34 cellular contexts compared by ENCODE assay signal in genomic region chr5:131899686-131900085, GRCh38. TPM values are rescaled to one million over a fixed set of nuclear protein-coding genes. Genes with fewer than 3 reads are reported as not detected.
DNase-seq lines count a peak whose midpoint lies in the region; ATAC-seq and TF ChIP-seq lines count a peak whose summit lies in the region.
"Had no signal": no experiment of that assay in that cellular context is flagged by ENCODE, and none has a peak within 500 bp of the region (broad histone marks: within the 10 kb centered on the region; RNA-seq: fewer than 3 reads in every experiment).

No MANE protein-coding gene starts in this region.

- H3K9me3 Mint-ChIP-seq in GM23338, result peaks cover 41% of the 10 kb centered on the region

- no peaks in the 10 kb centered on the region for H3K9me3 ChIP-seq in upper lobe of right lung
- H3K9me3 ChIP-seq: vagina had no signal

- H3K36me3 ChIP-seq in GM23338 (ENCODE audit: insufficient read depth) (no peaks in the 10 kb centered on the region), upper lobe of right lung (no peaks in the 10 kb centered on the region)
- H3K36me3 ChIP-seq: left lung, vagina had no signal

- intact Hi-C loops in upper lobe of right lung (cut with DNase I) (no loop called here), dorsolateral prefrontal cortex (cut with DNase I) (no loop called here)

- no peak overlapping the region for H3K4me3 Mint-ChIP-seq in GM23338
- H3K4me3 Mint-ChIP-seq: activated CD8-positive, alpha-beta memory T cell treated with anti-CD3 and anti-CD28 coated beads, Interleukin-2, amount 10 ng/mL, durations not matched to agents 7 days and 5 days; activated naive CD8-positive, alpha-beta T cell treated with anti-CD3 and anti-CD28 coated beads, Interleukin-2, amount 50 U/mL, for 24 hours; activated T-cell treated with anti-CD3 and anti-CD28 coated beads, Interleukin-2, amount 50 U/mL, for 4 hours; CD8-positive, alpha-beta memory T cell; stimulated activated naive CD8-positive, alpha-beta T cell treated with anti-CD3 and anti-CD28 coated beads, Interleukin-15, amount 100 ng/mL, for 72 hours; T-helper 1 cell treated with Interleukin-12 subunit alpha and Interleukin-12 subunit beta and Interleukin-4 antibody, amounts not matched to agents 30 μg/mL and 1 μg/mL, for 36 hours had no signal

- no peak for ATAC-seq in GM23338
- ATAC-seq in upper lobe of right lung, result no peak
- ATAC-seq: activated CD8-positive, alpha-beta memory T cell treated with anti-CD3 and anti-CD28 coated beads, Interleukin-2, amount 10 ng/mL, durations not matched to agents 7 days and 5 days; activated naive CD8-positive, alpha-beta T cell treated with anti-CD3 and anti-CD28 coated beads, Interleukin-2, amount 50 U/mL, for 24 hours; activated T-cell treated with anti-CD3 and anti-CD28 coated beads, Interleukin-2, amount 50 U/mL, for 4 hours; left lung; stimulated activated naive CD8-positive, alpha-beta T cell treated with anti-CD3 and anti-CD28 coated beads, Interleukin-15, amount 100 ng/mL, for 72 hours had no signal

- 0 out of 2 replicates have a peak, but pooled peaks cover 4% of the 10 kb centered on the region for H3K9me2 ChIP-seq in GM23338 (ENCODE audit: insufficient read depth)

- H3K4me3 ChIP-seq in GM23338, result no peak overlapping the region
- no peak overlapping the region for H3K4me3 ChIP-seq in NB4 (ENCODE audit: low read depth, low read length)
- H3K4me3 ChIP-seq in upper lobe of right lung, result no peak overlapping the region
- no peak overlapping the region for H3K4me3 ChIP-seq in dorsolateral prefrontal cortex
- H3K4me3 ChIP-seq: left lung, smooth muscle cell, vagina had no signal

- no peaks in the 10 kb centered on the region for H3K4me1 Mint-ChIP-seq in GM23338

- TF ChIP-seq POLR2A in NB4 (IDR thresholded peaks at IDR 0.05; ENCODE audit: extremely low read depth, insufficient read length), result no peak

- DNase-seq in GM23338 (ENCODE audit: low spot score), result no peak
- peak; percentile 12 for DNase-seq in NB4 (ENCODE audit: low read depth)
- peak; percentile 1 for DNase-seq in dermis blood vessel endothelial cell
- DNase-seq in iris pigment epithelial cell (ENCODE audit: low read depth), result peak; percentile 17
- no peak for DNase-seq in upper lobe of right lung
- DNase-seq in stimulated activated CD4-positive, alpha-beta T cell treated with anti-CD3 and anti-CD28 coated beads, Interleukin-2, amount 100 ng/mL, for 24 hours, result no peak
- no peak for DNase-seq in dorsolateral prefrontal cortex
- no peak for DNase-seq in COLO829 (ENCODE audit: low spot score)
- DNase-seq: activated CD4-positive, alpha-beta T cell treated with anti-CD3 and anti-CD28 coated beads, Interleukin-2, amount 50 U/mL, for 4 hours; activated CD8-positive, alpha-beta memory T cell treated with anti-CD3 and anti-CD28 coated beads, Interleukin-2, amount 10 ng/mL, durations not matched to agents 7 days and 5 days; activated gamma-delta T cell treated with Interleukin-2 at 50 U/mL for 16 hours; activated naive CD8-positive, alpha-beta T cell treated with anti-CD3 and anti-CD28 coated beads, Interleukin-2, amount 50 U/mL, for 24 hours; activated T-cell treated with anti-CD3 and anti-CD28 coated beads, Interleukin-2, amount 50 U/mL, for 4 hours; CD8-positive, alpha-beta memory T cell; cerebellar nuclear complex; HCEC 1CT; head of caudate nucleus; islet precursor cell; left lung; NCI-H1105; NCI-H187 treated with DMSO at 0.1 percent for 48 hours; NCI-H2171; NCI-H510A; stimulated activated CD4-positive, alpha-beta T cell treated with anti-CD3 and anti-CD28 coated beads, Interleukin-1b, Interleukin-23, amount 100 ng/mL, for 48 hours; stimulated activated CD8-positive, alpha-beta memory T cell treated with anti-CD3 and anti-CD28 coated beads, Interleukin-4, amount 100 ng/mL, for 48 hours; stimulated activated naive CD8-positive, alpha-beta T cell treated with anti-CD3 and anti-CD28 coated beads, Interleukin-15, amount 100 ng/mL, for 72 hours had no signal

- H3K27ac ChIP-seq in GM23338 (ENCODE audit: low read depth) (no peak overlapping the region), upper lobe of right lung (no peak overlapping the region), dorsolateral prefrontal cortex (no peak overlapping the region)
- H3K27ac ChIP-seq: left lung, parathyroid adenoma, vagina had no signal

- H3K27ac Mint-ChIP-seq in GM23338, result no peak overlapping the region
- H3K27ac Mint-ChIP-seq: activated CD8-positive, alpha-beta memory T cell treated with anti-CD3 and anti-CD28 coated beads, Interleukin-2, amount 10 ng/mL, durations not matched to agents 7 days and 5 days; activated naive CD8-positive, alpha-beta T cell treated with anti-CD3 and anti-CD28 coated beads, Interleukin-2, amount 50 U/mL, for 24 hours; IgD-negative memory B cell; T-helper 1 cell treated with Interleukin-12 subunit alpha and Interleukin-12 subunit beta and Interleukin-4 antibody, amounts not matched to agents 30 μg/mL and 1 μg/mL, for 36 hours had no signal

- peaks cover 7% of the 10 kb centered on the region; the same call in 1 of the 3 replicates for H3K36me3 Mint-ChIP-seq in GM23338 (ENCODE audit: low read depth)

- H3K27me3 ChIP-seq in GM23338 (ENCODE audit: insufficient read depth) (no peaks in the 10 kb centered on the region), upper lobe of right lung (no peaks in the 10 kb centered on the region), dorsolateral prefrontal cortex (no peaks in the 10 kb centered on the region)
- H3K27me3 ChIP-seq: vagina had no signal

- H2AFZ ChIP-seq in GM23338, result no peak overlapping the region
- H2AFZ ChIP-seq: parathyroid adenoma had no signal

- no peak overlapping the region for H3K4me2 ChIP-seq in GM23338
- H3K4me2 ChIP-seq: smooth muscle cell had no signal

- no peaks in the 10 kb centered on the region for H3K79me2 ChIP-seq in GM23338 (replicated peaks; ENCODE audit: insufficient read depth)
- H3K79me2 ChIP-seq: parathyroid adenoma had no signal

- no peaks in the 10 kb centered on the region for H3F3A ChIP-seq in GM23338 (replicated peaks; ENCODE audit: low read depth)

- no peaks in the 10 kb centered on the region for H4K20me1 ChIP-seq in GM23338 (replicated peaks; ENCODE audit: insufficient read depth)

- H3K27me3 Mint-ChIP-seq in GM23338 (ENCODE audit: insufficient read depth, low read depth, poor library complexity), result peaks cover 6% of the 10 kb centered on the region
- H3K27me3 Mint-ChIP-seq: activated naive CD8-positive, alpha-beta T cell treated with anti-CD3 and anti-CD28 coated beads, Interleukin-2, amount 50 U/mL, for 24 hours; stimulated activated naive CD8-positive, alpha-beta T cell treated with anti-CD3 and anti-CD28 coated beads, Interleukin-15, amount 100 ng/mL, for 72 hours had no signal

- no peaks in the 10 kb centered on the region for H3K4me1 ChIP-seq in GM23338 (ENCODE audit: insufficient read depth)
- no peaks in the 10 kb centered on the region for H3K4me1 ChIP-seq in upper lobe of right lung
- H3K4me1 ChIP-seq: left lung, parathyroid adenoma, vagina had no signal

- no peak for TF ChIP-seq CTCF in GM23338 (conservative IDR thresholded peaks at IDR 0.05; ENCODE audit: low read depth in 2 of 2)
- no peak for TF ChIP-seq CTCF in NB4 (IDR thresholded peaks at IDR 0.05; ENCODE audit: low read depth, low read length)
- TF ChIP-seq CTCF in upper lobe of right lung (IDR thresholded peaks at IDR 0.05), result no peak
- TF ChIP-seq CTCF in dorsolateral prefrontal cortex (IDR thresholded peaks at IDR 0.05 in 54 of 56, conservative IDR thresholded peaks at IDR 0.05 in 2 of 56; ENCODE audit: low read depth in 1 of 56, partially characterized antibody in 56 of 56), result no peak

RNA-seq across cellular contexts. Expression of gene MEIKIN, which starts 45.8 kb away (rescaled TPM):
- not detected in 2 replicates for total RNA-seq in GM23338 (2014; rRNA removed; shearing (Covaris generic))
- polyA plus RNA-seq in GM23338 (2016; fragmentation: Nextera tagmentation; extraction: Ambion mirVana), result not detected in 2 replicates
- total RNA-seq in dermis blood vessel endothelial cell (not detected in 2 replicates), upper lobe of right lung (not detected), dorsolateral prefrontal cortex (10 to 100 TPM in 1 of 120 experiments, 1 to 10 TPM in 82, under 1 TPM in 16, not detected in 21; 0.36 to 15.2 (median 2.4) TPM)
- total RNA-seq: activated CD8-positive, alpha-beta memory T cell treated with anti-CD3 and anti-CD28 coated beads, Interleukin-2, amount 10 ng/mL, durations not matched to agents 7 days and 5 days; activated T-cell treated with anti-CD3 and anti-CD28 coated beads, Interleukin-2, amount 50 U/mL, for 4 hours; endothelial cell of umbilical vein; M059J; smooth muscle cell; vagina had no signal
- polyA plus RNA-seq: BJ, endothelial cell of umbilical vein, IgD-negative memory B cell, smooth muscle cell had no signal

Comparison
In these comparisons a context has a peak if more than half of its experiments do, and no peak if none do; other contexts are left out.
1. DNase-seq: peak in NB4 (single experiment), dermis blood vessel endothelial cell (single experiment) and iris pigment epithelial cell (single experiment); none in GM23338 (single experiment), upper lobe of right lung (single experiment), stimulated activated CD4-positive, alpha-beta T cell treated with anti-CD3 and anti-CD28 coated beads, Interleukin-2, amount 100 ng/mL, for 24 hours (0 of 2), dorsolateral prefrontal cortex (0 of 10) and COLO829 (single experiment).